In the genomic region with DNA sequence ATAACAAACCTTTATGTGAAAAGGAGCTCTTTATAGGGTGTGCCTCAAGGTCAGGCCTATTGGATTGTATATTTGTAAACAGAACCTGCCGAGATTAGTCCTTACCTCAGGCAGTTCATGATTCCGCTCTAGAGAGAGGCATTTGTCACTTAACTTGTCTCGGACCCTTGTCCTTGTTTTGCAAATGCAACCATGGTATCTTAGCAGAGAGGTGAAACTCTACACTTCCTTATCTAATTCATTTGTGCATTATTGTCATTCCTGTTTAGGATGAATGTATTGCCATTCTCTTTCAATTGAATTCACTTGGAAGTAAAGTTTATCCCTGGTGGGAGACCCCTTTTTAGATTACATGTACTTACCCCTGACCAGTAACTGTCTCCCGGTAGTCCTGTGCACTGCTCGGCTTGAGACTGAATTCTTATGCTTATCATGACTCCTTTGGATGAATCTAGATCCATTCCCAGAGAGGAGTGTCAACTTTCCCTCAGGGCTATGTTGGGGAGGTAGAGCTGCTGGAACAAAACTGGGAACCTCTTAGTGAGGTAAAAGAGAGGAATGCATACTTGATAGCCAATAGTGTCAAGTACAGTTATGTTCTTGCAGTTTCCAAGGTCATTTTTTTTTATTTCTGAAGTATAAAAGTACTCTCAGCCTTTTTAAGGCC, we compare ENCODE assay signal across 1 cellular context.
A peak's percentile ranks its signal among the peaks of the same experiment; 100 is the strongest.
TF ChIP-seq lines count a peak whose summit lies in the region.

No MANE protein-coding gene starts in this region.

TF ChIP-seq in HEK293, 187 proteins besides CTCF, POLR2A, EP300 and RAD21 (continued from another document):
- TF ChIP-seq MEIS1 (CRISPR knock-in tag; IDR thresholded peaks at IDR 0.05; ENCODE audit: borderline replicate concordance) (no peak), ZXDB (tag by site-specific recombination; IDR thresholded peaks at IDR 0.05) (peak; percentile 73), ZNF660 (tag by site-specific recombination; IDR thresholded peaks at IDR 0.05) (no peak), TRIM28 (IDR thresholded peaks at IDR 0.05; ENCODE audit: borderline replicate concordance, low read length) (peak; percentile 81; the same call in 1 of the 2 replicates), ZNF596 (tag by site-specific recombination; IDR thresholded peaks at IDR 0.05) (peak; percentile 48; the same call in 1 of the 2 replicates), ZNF621 (tag by site-specific recombination; IDR thresholded peaks at IDR 0.05) (no peak), TCF7L2 (IDR thresholded peaks at IDR 0.05; ENCODE audit: borderline replicate concordance, low read depth, low read length) (peak; percentile 23; the same call in 1 of the 2 replicates), ZNF394 (tag by site-specific recombination; IDR thresholded peaks at IDR 0.05; ENCODE audit: borderline replicate concordance) (no peak), ZNF174 (tag by site-specific recombination; IDR thresholded peaks at IDR 0.05) (no peak), FEZF1 (tag by site-specific recombination; IDR thresholded peaks at IDR 0.05) (peak; percentile 32; the same call in 1 of the 2 replicates), ZSCAN23 (tag by site-specific recombination; IDR thresholded peaks at IDR 0.05) (no peak), ZEB2 (tag by site-specific recombination; IDR thresholded peaks at IDR 0.05) (no peak), WT1 (tag by site-specific recombination; IDR thresholded peaks at IDR 0.05) (no peak), ZNF16 (tag by site-specific recombination; IDR thresholded peaks at IDR 0.05; ENCODE audit: low read depth) (no peak), ZNF311 (tag by site-specific recombination; IDR thresholded peaks at IDR 0.05; ENCODE audit: borderline replicate concordance) (no peak), ZNF677 (tag by site-specific recombination; IDR thresholded peaks at IDR 0.05) (no peak), ZNF423 (tag by site-specific recombination; IDR thresholded peaks at IDR 0.05) (no peak)
- TF ChIP-seq, protein P1, sequence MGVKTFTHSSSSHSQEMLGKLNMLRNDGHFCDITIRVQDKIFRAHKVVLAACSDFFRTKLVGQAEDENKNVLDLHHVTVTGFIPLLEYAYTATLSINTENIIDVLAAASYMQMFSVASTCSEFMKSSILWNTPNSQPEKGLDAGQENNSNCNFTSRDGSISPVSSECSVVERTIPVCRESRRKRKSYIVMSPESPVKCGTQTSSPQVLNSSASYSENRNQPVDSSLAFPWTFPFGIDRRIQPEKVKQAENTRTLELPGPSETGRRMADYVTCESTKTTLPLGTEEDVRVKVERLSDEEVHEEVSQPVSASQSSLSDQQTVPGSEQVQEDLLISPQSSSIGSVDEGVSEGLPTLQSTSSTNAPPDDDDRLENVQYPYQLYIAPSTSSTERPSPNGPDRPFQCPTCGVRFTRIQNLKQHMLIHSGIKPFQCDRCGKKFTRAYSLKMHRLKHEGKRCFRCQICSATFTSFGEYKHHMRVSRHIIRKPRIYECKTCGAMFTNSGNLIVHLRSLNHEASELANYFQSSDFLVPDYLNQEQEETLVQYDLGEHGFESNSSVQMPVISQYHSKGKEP (tag by site-specific recombination; IDR thresholded peaks at IDR 0.05), result peak; percentile 5; the same call in 1 of the 2 replicates
- TF ChIP-seq, protein P2, sequence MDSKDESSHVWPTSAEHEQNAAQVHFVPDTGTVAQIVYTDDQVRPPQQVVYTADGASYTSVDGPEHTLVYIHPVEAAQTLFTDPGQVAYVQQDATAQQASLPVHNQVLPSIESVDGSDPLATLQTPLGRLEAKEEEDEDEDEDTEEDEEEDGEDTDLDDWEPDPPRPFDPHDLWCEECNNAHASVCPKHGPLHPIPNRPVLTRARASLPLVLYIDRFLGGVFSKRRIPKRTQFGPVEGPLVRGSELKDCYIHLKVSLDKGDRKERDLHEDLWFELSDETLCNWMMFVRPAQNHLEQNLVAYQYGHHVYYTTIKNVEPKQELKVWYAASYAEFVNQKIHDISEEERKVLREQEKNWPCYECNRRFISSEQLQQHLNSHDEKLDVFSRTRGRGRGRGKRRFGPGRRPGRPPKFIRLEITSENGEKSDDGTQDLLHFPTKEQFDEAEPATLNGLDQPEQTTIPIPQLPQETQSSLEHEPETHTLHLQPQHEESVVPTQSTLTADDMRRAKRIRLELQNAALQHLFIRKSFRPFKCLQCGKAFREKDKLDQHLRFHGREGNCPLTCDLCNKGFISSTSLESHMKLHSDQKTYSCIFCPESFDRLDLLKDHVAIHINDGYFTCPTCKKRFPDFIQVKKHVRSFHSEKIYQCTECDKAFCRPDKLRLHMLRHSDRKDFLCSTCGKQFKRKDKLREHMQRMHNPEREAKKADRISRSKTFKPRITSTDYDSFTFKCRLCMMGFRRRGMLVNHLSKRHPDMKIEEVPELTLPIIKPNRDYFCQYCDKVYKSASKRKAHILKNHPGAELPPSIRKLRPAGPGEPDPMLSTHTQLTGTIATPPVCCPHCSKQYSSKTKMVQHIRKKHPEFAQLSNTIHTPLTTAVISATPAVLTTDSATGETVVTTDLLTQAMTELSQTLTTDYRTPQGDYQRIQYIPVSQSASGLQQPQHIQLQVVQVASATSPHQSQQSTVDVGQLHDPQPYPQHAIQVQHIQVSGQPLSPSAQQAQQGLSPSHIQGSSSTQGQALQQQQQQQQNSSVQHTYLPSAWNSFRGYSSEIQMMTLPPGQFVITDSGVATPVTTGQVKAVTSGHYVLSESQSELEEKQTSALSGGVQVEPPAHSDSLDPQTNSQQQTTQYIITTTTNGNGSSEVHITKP (tag by site-specific recombination; IDR thresholded peaks at IDR 0.05), result peak; percentile 43
- TF ChIP-seq, protein P3, sequence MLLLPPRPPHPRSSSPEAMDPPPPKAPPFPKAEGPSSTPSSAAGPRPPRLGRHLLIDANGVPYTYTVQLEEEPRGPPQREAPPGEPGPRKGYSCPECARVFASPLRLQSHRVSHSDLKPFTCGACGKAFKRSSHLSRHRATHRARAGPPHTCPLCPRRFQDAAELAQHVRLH (tag by site-specific recombination; IDR thresholded peaks at IDR 0.05), result 0 out of 2 replicates have a peak, but pooled peaks have one; percentile 50
- TF ChIP-seq, protein P4, sequence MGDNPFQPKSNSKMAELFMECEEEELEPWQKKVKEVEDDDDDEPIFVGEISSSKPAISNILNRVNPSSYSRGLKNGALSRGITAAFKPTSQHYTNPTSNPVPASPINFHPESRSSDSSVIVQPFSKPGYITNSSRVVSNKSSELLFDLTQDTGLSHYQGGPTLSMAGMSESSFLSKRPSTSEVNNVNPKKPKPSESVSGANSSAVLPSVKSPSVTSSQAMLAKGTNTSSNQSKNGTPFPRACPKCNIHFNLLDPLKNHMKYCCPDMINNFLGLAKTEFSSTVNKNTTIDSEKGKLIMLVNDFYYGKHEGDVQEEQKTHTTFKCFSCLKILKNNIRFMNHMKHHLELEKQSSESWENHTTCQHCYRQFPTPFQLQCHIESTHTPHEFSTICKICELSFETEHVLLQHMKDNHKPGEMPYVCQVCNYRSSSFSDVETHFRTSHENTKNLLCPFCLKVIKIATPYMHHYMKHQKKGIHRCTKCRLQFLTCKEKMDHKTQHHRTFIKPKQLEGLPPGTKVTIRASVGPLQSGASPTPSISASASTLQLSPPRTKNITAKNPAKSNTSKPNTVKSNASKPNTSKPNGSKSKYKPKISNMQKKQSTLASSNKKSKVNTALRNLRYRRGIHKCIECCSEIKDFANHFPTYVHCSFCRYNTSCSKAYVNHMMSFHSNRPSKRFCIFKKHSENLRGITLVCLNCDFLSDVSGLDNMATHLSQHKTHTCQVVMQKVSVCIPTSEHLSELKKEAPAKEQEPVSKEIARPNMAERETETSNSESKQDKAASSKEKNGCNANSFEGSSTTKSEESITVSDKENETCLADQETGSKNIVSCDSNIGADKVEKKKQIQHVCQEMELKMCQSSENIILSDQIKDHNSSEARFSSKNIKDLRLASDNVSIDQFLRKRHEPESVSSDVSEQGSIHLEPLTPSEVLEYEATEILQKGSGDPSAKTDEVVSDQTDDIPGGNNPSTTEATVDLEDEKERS (tag by site-specific recombination; IDR thresholded peaks at IDR 0.05), result no peak
- TF ChIP-seq, protein P5, sequence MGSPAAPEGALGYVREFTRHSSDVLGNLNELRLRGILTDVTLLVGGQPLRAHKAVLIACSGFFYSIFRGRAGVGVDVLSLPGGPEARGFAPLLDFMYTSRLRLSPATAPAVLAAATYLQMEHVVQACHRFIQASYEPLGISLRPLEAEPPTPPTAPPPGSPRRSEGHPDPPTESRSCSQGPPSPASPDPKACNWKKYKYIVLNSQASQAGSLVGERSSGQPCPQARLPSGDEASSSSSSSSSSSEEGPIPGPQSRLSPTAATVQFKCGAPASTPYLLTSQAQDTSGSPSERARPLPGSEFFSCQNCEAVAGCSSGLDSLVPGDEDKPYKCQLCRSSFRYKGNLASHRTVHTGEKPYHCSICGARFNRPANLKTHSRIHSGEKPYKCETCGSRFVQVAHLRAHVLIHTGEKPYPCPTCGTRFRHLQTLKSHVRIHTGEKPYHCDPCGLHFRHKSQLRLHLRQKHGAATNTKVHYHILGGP (tag by site-specific recombination; IDR thresholded peaks at IDR 0.05), result no peak
- TF ChIP-seq, protein P6, sequence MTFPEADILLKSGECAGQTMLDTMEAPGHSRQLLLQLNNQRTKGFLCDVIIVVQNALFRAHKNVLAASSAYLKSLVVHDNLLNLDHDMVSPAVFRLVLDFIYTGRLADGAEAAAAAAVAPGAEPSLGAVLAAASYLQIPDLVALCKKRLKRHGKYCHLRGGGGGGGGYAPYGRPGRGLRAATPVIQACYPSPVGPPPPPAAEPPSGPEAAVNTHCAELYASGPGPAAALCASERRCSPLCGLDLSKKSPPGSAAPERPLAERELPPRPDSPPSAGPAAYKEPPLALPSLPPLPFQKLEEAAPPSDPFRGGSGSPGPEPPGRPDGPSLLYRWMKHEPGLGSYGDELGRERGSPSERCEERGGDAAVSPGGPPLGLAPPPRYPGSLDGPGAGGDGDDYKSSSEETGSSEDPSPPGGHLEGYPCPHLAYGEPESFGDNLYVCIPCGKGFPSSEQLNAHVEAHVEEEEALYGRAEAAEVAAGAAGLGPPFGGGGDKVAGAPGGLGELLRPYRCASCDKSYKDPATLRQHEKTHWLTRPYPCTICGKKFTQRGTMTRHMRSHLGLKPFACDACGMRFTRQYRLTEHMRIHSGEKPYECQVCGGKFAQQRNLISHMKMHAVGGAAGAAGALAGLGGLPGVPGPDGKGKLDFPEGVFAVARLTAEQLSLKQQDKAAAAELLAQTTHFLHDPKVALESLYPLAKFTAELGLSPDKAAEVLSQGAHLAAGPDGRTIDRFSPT (tag by site-specific recombination; IDR thresholded peaks at IDR 0.05), result no peak
- TF ChIP-seq, protein P7, sequence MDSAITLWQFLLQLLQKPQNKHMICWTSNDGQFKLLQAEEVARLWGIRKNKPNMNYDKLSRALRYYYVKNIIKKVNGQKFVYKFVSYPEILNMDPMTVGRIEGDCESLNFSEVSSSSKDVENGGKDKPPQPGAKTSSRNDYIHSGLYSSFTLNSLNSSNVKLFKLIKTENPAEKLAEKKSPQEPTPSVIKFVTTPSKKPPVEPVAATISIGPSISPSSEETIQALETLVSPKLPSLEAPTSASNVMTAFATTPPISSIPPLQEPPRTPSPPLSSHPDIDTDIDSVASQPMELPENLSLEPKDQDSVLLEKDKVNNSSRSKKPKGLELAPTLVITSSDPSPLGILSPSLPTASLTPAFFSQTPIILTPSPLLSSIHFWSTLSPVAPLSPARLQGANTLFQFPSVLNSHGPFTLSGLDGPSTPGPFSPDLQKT (IDR thresholded peaks at IDR 0.05; ENCODE audit: borderline replicate concordance, low read depth, low read length), result no peak
